Comparison of ENCODE assay signal across 1 cellular context in the genomic region with DNA sequence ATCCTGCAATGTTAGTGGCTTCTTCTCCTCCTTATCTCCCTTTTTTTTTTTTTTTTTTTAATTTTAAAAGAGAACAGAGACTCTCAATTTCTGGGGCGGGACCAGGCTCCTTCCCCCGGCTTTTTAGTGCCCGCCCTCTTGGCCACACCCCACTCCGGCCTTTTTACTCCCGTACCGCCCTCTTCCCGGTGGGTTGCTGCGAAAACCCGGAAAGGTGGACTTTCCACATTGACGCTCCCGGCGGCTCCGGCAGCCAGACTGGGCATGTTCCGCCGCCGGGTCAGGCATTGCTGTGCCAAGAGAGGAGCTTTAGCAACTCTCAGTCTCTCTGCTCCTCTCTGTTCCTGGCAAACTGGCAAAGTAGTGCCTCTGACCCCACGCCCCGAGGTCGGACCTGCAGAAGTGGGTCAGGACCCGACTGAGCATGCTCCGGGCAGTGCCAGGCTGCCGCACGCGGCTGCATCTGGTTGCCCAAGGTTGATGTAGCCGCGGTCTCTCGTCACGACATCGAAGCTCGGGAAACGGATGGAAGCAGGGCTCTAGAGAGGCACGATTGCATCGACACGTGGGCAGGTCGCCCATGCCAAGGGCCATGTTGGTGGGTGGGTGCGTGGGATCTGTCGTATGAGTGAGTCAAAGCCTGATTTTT.
TF ChIP-seq lines count a peak whose summit lies in the region.

No MANE protein-coding gene starts in this region.

TF ChIP-seq in HEK293, 187 proteins besides CTCF, POLR2A, EP300 and RAD21 (continued from another document and continues in another):
- TF ChIP-seq, protein P1, sequence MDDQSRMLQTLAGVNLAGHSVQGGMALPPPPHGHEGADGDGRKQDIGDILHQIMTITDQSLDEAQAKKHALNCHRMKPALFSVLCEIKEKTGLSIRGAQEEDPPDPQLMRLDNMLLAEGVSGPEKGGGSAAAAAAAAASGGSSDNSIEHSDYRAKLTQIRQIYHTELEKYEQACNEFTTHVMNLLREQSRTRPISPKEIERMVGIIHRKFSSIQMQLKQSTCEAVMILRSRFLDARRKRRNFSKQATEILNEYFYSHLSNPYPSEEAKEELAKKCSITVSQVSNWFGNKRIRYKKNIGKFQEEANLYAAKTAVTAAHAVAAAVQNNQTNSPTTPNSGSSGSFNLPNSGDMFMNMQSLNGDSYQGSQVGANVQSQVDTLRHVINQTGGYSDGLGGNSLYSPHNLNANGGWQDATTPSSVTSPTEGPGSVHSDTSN (CRISPR knock-in tag; IDR thresholded peaks at IDR 0.05): no peak
- TF ChIP-seq, protein P2, sequence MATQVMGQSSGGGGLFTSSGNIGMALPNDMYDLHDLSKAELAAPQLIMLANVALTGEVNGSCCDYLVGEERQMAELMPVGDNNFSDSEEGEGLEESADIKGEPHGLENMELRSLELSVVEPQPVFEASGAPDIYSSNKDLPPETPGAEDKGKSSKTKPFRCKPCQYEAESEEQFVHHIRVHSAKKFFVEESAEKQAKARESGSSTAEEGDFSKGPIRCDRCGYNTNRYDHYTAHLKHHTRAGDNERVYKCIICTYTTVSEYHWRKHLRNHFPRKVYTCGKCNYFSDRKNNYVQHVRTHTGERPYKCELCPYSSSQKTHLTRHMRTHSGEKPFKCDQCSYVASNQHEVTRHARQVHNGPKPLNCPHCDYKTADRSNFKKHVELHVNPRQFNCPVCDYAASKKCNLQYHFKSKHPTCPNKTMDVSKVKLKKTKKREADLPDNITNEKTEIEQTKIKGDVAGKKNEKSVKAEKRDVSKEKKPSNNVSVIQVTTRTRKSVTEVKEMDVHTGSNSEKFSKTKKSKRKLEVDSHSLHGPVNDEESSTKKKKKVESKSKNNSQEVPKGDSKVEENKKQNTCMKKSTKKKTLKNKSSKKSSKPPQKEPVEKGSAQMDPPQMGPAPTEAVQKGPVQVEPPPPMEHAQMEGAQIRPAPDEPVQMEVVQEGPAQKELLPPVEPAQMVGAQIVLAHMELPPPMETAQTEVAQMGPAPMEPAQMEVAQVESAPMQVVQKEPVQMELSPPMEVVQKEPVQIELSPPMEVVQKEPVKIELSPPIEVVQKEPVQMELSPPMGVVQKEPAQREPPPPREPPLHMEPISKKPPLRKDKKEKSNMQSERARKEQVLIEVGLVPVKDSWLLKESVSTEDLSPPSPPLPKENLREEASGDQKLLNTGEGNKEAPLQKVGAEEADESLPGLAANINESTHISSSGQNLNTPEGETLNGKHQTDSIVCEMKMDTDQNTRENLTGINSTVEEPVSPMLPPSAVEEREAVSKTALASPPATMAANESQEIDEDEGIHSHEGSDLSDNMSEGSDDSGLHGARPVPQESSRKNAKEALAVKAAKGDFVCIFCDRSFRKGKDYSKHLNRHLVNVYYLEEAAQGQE (tag by site-specific recombination; IDR thresholded peaks at IDR 0.05): no peak
- TF ChIP-seq, protein P3, sequence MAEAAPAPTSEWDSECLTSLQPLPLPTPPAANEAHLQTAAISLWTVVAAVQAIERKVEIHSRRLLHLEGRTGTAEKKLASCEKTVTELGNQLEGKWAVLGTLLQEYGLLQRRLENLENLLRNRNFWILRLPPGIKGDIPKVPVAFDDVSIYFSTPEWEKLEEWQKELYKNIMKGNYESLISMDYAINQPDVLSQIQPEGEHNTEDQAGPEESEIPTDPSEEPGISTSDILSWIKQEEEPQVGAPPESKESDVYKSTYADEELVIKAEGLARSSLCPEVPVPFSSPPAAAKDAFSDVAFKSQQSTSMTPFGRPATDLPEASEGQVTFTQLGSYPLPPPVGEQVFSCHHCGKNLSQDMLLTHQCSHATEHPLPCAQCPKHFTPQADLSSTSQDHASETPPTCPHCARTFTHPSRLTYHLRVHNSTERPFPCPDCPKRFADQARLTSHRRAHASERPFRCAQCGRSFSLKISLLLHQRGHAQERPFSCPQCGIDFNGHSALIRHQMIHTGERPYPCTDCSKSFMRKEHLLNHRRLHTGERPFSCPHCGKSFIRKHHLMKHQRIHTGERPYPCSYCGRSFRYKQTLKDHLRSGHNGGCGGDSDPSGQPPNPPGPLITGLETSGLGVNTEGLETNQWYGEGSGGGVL (tag by site-specific recombination; IDR thresholded peaks at IDR 0.05): no peak
- TF ChIP-seq ZNF600 (tag by site-specific recombination; IDR thresholded peaks at IDR 0.05) (peak; percentile 88), ZBTB8A (tag by site-specific recombination; IDR thresholded peaks at IDR 0.05) (peak; percentile 60), ZNF223 (tag by site-specific recombination; IDR thresholded peaks at IDR 0.05) (no peak), ZFP69B (tag by site-specific recombination; IDR thresholded peaks at IDR 0.05) (peak; percentile 87), ZNF596 (tag by site-specific recombination; IDR thresholded peaks at IDR 0.05) (no peak), ZNF10 (tag by site-specific recombination; IDR thresholded peaks at IDR 0.05) (0 out of 2 replicates have a peak, but pooled peaks have one; percentile 41), BCL11A (tag by site-specific recombination; IDR thresholded peaks at IDR 0.05; ENCODE audit: low read depth) (0 out of 2 replicates have a peak, but pooled peaks have one; percentile 56), ZBTB17 (tag by site-specific recombination; IDR thresholded peaks at IDR 0.05) (peak; percentile 97), ZNF292 (tag by site-specific recombination; IDR thresholded peaks at IDR 0.05; ENCODE audit: borderline replicate concordance, low read depth) (no peak), ZNF529 (tag by site-specific recombination; IDR thresholded peaks at IDR 0.05; ENCODE audit: insufficient replicate concordance) (no peak), ZBTB7A (tag by site-specific recombination; IDR thresholded peaks at IDR 0.05; ENCODE audit: low read depth) (no peak), ZNF112 (tag by site-specific recombination; IDR thresholded peaks at IDR 0.05) (no peak), ZSCAN23 (tag by site-specific recombination; IDR thresholded peaks at IDR 0.05) (no peak), ZNF629 (tag by site-specific recombination; IDR thresholded peaks at IDR 0.05) (0 out of 2 replicates have a peak, but pooled peaks have one; percentile 39), ZNF19 (tag by site-specific recombination; IDR thresholded peaks at IDR 0.05; ENCODE audit: low read depth) (no peak), ZNF423 (tag by site-specific recombination; IDR thresholded peaks at IDR 0.05) (no peak), ZNF473 (tag by site-specific recombination; IDR thresholded peaks at IDR 0.05) (no peak), ZNF114 (tag by site-specific recombination; IDR thresholded peaks at IDR 0.05) (no peak), ZNF843 (tag by site-specific recombination; IDR thresholded peaks at IDR 0.05) (peak; percentile 47; the same call in 1 of the 2 replicates), YY1 (tag by site-specific recombination; IDR thresholded peaks at IDR 0.05) (no peak), ZNF658 (tag by site-specific recombination; IDR thresholded peaks at IDR 0.05) (no peak), KLF8 (tag by site-specific recombination; IDR thresholded peaks at IDR 0.05) (peak; percentile 98), ZNF121 (tag by site-specific recombination; IDR thresholded peaks at IDR 0.05) (0 out of 2 replicates have a peak, but pooled peaks have one; percentile 14), OVOL3 (tag by site-specific recombination; IDR thresholded peaks at IDR 0.05) (no peak)
- TF ChIP-seq, protein P4, sequence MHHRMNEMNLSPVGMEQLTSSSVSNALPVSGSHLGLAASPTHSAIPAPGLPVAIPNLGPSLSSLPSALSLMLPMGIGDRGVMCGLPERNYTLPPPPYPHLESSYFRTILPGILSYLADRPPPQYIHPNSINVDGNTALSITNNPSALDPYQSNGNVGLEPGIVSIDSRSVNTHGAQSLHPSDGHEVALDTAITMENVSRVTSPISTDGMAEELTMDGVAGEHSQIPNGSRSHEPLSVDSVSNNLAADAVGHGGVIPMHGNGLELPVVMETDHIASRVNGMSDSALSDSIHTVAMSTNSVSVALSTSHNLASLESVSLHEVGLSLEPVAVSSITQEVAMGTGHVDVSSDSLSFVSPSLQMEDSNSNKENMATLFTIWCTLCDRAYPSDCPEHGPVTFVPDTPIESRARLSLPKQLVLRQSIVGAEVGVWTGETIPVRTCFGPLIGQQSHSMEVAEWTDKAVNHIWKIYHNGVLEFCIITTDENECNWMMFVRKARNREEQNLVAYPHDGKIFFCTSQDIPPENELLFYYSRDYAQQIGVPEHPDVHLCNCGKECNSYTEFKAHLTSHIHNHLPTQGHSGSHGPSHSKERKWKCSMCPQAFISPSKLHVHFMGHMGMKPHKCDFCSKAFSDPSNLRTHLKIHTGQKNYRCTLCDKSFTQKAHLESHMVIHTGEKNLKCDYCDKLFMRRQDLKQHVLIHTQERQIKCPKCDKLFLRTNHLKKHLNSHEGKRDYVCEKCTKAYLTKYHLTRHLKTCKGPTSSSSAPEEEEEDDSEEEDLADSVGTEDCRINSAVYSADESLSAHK (tag by site-specific recombination; IDR thresholded peaks at IDR 0.05): no peak
- TF ChIP-seq, protein P5, sequence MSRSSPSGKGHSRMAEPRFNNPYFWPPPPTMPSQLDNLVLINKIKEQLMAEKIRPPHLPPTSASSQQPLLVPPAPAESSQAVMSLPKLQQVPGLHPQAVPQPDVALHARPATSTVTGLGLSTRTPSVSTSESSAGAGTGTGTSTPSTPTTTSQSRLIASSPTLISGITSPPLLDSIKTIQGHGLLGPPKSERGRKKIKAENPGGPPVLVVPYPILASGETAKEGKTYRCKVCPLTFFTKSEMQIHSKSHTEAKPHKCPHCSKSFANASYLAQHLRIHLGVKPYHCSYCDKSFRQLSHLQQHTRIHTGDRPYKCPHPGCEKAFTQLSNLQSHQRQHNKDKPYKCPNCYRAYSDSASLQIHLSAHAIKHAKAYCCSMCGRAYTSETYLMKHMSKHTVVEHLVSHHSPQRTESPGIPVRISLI (tag by site-specific recombination; IDR thresholded peaks at IDR 0.05): no peak
- TF ChIP-seq, protein P6, sequence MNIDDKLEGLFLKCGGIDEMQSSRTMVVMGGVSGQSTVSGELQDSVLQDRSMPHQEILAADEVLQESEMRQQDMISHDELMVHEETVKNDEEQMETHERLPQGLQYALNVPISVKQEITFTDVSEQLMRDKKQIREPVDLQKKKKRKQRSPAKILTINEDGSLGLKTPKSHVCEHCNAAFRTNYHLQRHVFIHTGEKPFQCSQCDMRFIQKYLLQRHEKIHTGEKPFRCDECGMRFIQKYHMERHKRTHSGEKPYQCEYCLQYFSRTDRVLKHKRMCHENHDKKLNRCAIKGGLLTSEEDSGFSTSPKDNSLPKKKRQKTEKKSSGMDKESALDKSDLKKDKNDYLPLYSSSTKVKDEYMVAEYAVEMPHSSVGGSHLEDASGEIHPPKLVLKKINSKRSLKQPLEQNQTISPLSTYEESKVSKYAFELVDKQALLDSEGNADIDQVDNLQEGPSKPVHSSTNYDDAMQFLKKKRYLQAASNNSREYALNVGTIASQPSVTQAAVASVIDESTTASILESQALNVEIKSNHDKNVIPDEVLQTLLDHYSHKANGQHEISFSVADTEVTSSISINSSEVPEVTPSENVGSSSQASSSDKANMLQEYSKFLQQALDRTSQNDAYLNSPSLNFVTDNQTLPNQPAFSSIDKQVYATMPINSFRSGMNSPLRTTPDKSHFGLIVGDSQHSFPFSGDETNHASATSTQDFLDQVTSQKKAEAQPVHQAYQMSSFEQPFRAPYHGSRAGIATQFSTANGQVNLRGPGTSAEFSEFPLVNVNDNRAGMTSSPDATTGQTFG (tag by site-specific recombination; IDR thresholded peaks at IDR 0.05; ENCODE audit: borderline replicate concordance): no peak
- TF ChIP-seq, protein P7, sequence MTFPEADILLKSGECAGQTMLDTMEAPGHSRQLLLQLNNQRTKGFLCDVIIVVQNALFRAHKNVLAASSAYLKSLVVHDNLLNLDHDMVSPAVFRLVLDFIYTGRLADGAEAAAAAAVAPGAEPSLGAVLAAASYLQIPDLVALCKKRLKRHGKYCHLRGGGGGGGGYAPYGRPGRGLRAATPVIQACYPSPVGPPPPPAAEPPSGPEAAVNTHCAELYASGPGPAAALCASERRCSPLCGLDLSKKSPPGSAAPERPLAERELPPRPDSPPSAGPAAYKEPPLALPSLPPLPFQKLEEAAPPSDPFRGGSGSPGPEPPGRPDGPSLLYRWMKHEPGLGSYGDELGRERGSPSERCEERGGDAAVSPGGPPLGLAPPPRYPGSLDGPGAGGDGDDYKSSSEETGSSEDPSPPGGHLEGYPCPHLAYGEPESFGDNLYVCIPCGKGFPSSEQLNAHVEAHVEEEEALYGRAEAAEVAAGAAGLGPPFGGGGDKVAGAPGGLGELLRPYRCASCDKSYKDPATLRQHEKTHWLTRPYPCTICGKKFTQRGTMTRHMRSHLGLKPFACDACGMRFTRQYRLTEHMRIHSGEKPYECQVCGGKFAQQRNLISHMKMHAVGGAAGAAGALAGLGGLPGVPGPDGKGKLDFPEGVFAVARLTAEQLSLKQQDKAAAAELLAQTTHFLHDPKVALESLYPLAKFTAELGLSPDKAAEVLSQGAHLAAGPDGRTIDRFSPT (tag by site-specific recombination; IDR thresholded peaks at IDR 0.05): peak; percentile 97
- TF ChIP-seq, protein P8, sequence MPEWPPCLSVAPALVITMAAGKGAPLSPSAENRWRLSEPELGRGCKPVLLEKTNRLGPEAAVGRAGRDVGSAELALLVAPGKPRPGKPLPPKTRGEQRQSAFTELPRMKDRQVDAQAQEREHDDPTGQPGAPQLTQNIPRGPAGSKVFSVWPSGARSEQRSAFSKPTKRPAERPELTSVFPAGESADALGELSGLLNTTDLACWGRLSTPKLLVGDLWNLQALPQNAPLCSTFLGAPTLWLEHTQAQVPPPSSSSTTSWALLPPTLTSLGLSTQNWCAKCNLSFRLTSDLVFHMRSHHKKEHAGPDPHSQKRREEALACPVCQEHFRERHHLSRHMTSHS (tag by site-specific recombination; IDR thresholded peaks at IDR 0.05): no peak
- TF ChIP-seq, protein P9, sequence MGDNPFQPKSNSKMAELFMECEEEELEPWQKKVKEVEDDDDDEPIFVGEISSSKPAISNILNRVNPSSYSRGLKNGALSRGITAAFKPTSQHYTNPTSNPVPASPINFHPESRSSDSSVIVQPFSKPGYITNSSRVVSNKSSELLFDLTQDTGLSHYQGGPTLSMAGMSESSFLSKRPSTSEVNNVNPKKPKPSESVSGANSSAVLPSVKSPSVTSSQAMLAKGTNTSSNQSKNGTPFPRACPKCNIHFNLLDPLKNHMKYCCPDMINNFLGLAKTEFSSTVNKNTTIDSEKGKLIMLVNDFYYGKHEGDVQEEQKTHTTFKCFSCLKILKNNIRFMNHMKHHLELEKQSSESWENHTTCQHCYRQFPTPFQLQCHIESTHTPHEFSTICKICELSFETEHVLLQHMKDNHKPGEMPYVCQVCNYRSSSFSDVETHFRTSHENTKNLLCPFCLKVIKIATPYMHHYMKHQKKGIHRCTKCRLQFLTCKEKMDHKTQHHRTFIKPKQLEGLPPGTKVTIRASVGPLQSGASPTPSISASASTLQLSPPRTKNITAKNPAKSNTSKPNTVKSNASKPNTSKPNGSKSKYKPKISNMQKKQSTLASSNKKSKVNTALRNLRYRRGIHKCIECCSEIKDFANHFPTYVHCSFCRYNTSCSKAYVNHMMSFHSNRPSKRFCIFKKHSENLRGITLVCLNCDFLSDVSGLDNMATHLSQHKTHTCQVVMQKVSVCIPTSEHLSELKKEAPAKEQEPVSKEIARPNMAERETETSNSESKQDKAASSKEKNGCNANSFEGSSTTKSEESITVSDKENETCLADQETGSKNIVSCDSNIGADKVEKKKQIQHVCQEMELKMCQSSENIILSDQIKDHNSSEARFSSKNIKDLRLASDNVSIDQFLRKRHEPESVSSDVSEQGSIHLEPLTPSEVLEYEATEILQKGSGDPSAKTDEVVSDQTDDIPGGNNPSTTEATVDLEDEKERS (tag by site-specific recombination; IDR thresholded peaks at IDR 0.05): no peak
- TF ChIP-seq, protein P10, sequence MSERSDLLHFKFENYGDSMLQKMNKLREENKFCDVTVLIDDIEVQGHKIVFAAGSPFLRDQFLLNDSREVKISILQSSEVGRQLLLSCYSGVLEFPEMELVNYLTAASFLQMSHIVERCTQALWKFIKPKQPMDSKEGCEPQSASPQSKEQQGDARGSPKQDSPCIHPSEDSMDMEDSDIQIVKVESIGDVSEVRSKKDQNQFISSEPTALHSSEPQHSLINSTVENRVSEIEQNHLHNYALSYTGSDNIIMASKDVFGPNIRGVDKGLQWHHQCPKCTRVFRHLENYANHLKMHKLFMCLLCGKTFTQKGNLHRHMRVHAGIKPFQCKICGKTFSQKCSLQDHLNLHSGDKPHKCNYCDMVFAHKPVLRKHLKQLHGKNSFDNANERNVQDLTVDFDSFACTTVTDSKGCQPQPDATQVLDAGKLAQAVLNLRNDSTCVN (tag by site-specific recombination; optimal IDR thresholded peaks at IDR 0.05): peak; percentile 64
